In genomic region chr22:22369219-22369961, GRCh38 we compare ENCODE assay signal across 7 cellular contexts.
DNase-seq lines count a peak whose midpoint lies in the region; ATAC-seq and TF ChIP-seq lines count a peak whose summit lies in the region.
"Not testable (repeated sequence)": the region's sequence is repeated elsewhere in the genome, so short reads cannot be mapped to it uniquely, and the experiment has no call there.

No MANE protein-coding gene starts in this region.

- not testable (repeated sequence) for H3K4me1 Mint-ChIP-seq in T-helper 17 cell

- not testable (repeated sequence) for H3K36me3 ChIP-seq in Loucy (ENCODE audit: insufficient read depth, low read length)

- H3K9me3 ChIP-seq in Loucy (ENCODE audit: insufficient read depth, low read depth, low read length); T-helper 17 cell (ENCODE audit: control insufficient read depth, low read length, poor library complexity, severe bottlenecking): not testable (repeated sequence)

- not testable (repeated sequence) for H3K9me2 ChIP-seq in Loucy (replicated peaks; ENCODE audit: low read depth, low read length)

- peak; percentile 65 for DNase-seq in Daoy (ENCODE audit: low read depth)
- peak; percentile 98 for DNase-seq in NCI-H524 (lab: John Stamatoyannopoulos, UW)
- not testable (repeated sequence) for DNase-seq in T-helper 17 cell
- peak; percentile 16 for DNase-seq in fibroblast of mammary gland (ENCODE audit: low read depth)
- DNase-seq in left kidney (ENCODE audit: low read depth, low spot score), result peak; percentile 88
- peak; percentile 81 for DNase-seq in retina

- not testable (repeated sequence) for H3K27me3 ChIP-seq in Loucy (ENCODE audit: insufficient read depth, low read length, poor library complexity, severe bottlenecking)

- peak overlapping the region; percentile 8 for H3K4me2 ChIP-seq in Loucy (ENCODE audit: low read depth, low read length, poor library complexity, severe bottlenecking)

- peaks cover 17% of the 10 kb centered on the region for H3K4me1 ChIP-seq in Loucy (ENCODE audit: insufficient read depth, low read length, poor library complexity, severe bottlenecking)

- not testable (repeated sequence) for H4K20me1 ChIP-seq in Loucy (ENCODE audit: insufficient read depth, low read length, poor library complexity, severe bottlenecking)

- not testable (repeated sequence) for H2AFZ ChIP-seq in Loucy (ENCODE audit: low read length)

- not testable (repeated sequence) for H3K4me3 Mint-ChIP-seq in T-helper 17 cell

- peak; percentile 56 for TF ChIP-seq CTCF in Loucy (conservative IDR thresholded peaks at IDR 0.05; ENCODE audit: low read length)
- not testable (repeated sequence) for TF ChIP-seq CTCF in fibroblast of mammary gland (conservative IDR thresholded peaks at IDR 0.05; ENCODE audit: control insufficient read depth, insufficient read depth, low read depth, low read length)

- not testable (repeated sequence) for H3K79me2 ChIP-seq in Loucy (ENCODE audit: insufficient read depth, low read length)

- not testable (repeated sequence) for H3F3A ChIP-seq in Loucy (ENCODE audit: low read depth)

- peaks cover 84% of the 10 kb centered on the region for H3K27me3 Mint-ChIP-seq in T-helper 17 cell

- not testable (repeated sequence) for H3K9ac ChIP-seq in Loucy (ENCODE audit: low read depth, low read length, poor library complexity, severe bottlenecking)

- H3K36me3 Mint-ChIP-seq in T-helper 17 cell (ENCODE audit: low read depth), result not testable (repeated sequence)

- peak; percentile 74 for ATAC-seq in T-helper 17 cell

- H3K4me3 ChIP-seq in Loucy (ENCODE audit: low read length, poor library complexity, severe bottlenecking); fibroblast of mammary gland (ENCODE audit: control insufficient read depth, low read depth, low read length): not testable (repeated sequence)

- not testable (repeated sequence) for H3K27ac Mint-ChIP-seq in T-helper 17 cell
